Comparison of ENCODE assay signal across 1 cellular context in the genomic region with DNA sequence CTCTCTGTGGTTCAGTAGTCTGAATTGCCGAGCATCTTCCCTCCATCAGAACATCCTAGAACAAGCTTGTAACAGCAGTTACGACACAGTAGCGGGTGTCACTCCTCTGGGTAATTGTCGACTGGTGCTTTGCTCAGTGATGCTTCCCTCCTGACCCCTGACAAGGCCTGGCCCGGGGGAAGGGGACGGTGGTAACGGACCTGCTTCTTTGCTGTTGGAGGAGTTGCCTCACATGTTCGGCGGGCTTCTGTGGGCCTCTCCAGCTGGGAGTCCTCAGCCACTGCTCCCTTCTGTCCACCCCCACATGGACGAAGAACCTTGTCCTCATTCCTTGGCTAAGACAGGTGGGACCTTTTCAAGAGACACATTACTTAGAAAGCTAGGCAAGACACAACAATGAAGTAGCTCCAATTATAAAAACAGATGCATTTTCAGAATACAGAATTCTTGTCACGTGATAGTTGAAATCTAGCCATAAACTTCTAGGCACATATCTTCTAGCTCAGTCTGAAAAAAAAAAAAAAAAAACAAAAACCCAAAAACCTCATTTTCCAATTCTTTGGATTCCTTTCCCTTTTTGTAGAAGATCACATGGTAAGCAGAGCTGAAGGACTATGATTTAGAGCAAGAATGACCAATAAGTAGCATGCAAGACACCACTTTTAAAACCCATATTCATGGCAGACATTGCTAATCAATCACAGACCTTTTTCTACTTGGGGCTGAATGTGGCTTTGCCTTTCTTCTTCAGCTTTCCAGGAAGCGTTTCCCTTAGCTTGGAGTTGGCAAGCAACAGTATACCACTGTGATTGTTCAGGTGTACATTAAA.
TF ChIP-seq lines count a peak whose summit lies in the region.

No MANE protein-coding gene starts in this region.

TF ChIP-seq in K562, 482 proteins besides CTCF, POLR2A, EP300 and RAD21 (continued from another document):
- no peak for TF ChIP-seq MAFK (IDR thresholded peaks at IDR 0.05; ENCODE audit: low read length)
- TF ChIP-seq, protein P1, sequence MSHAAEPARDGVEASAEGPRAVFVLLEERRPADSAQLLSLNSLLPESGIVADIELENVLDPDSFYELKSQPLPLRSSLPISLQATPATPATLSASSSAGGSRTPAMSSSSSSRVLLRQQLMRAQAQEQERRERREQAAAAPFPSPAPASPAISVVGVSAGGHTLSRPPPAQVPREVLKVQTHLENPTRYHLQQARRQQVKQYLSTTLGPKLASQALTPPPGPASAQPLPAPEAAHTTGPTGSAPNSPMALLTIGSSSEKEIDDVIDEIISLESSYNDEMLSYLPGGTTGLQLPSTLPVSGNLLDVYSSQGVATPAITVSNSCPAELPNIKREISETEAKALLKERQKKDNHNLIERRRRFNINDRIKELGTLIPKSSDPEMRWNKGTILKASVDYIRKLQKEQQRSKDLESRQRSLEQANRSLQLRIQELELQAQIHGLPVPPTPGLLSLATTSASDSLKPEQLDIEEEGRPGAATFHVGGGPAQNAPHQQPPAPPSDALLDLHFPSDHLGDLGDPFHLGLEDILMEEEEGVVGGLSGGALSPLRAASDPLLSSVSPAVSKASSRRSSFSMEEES (CRISPR knock-in tag; IDR thresholded peaks at IDR 0.05) = peak; percentile 87
- TF ChIP-seq, protein P2, sequence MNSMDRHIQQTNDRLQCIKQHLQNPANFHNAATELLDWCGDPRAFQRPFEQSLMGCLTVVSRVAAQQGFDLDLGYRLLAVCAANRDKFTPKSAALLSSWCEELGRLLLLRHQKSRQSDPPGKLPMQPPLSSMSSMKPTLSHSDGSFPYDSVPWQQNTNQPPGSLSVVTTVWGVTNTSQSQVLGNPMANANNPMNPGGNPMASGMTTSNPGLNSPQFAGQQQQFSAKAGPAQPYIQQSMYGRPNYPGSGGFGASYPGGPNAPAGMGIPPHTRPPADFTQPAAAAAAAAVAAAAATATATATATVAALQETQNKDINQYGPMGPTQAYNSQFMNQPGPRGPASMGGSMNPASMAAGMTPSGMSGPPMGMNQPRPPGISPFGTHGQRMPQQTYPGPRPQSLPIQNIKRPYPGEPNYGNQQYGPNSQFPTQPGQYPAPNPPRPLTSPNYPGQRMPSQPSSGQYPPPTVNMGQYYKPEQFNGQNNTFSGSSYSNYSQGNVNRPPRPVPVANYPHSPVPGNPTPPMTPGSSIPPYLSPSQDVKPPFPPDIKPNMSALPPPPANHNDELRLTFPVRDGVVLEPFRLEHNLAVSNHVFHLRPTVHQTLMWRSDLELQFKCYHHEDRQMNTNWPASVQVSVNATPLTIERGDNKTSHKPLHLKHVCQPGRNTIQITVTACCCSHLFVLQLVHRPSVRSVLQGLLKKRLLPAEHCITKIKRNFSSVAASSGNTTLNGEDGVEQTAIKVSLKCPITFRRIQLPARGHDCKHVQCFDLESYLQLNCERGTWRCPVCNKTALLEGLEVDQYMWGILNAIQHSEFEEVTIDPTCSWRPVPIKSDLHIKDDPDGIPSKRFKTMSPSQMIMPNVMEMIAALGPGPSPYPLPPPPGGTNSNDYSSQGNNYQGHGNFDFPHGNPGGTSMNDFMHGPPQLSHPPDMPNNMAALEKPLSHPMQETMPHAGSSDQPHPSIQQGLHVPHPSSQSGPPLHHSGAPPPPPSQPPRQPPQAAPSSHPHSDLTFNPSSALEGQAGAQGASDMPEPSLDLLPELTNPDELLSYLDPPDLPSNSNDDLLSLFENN (IDR thresholded peaks at IDR 0.05; ENCODE audit: low read depth in 2 of 2, low read length in 2 of 2) = peak in 1 of 2 experiments; percentile 66; a peak in 1 of 4 replicates
- TF ChIP-seq, protein P3, sequence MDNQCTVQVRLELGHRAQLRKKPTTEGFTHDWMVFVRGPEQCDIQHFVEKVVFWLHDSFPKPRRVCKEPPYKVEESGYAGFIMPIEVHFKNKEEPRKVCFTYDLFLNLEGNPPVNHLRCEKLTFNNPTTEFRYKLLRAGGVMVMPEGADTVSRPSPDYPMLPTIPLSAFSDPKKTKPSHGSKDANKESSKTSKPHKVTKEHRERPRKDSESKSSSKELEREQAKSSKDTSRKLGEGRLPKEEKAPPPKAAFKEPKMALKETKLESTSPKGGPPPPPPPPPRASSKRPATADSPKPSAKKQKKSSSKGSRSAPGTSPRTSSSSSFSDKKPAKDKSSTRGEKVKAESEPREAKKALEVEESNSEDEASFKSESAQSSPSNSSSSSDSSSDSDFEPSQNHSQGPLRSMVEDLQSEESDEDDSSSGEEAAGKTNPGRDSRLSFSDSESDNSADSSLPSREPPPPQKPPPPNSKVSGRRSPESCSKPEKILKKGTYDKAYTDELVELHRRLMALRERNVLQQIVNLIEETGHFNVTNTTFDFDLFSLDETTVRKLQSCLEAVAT (IDR thresholded peaks at IDR 0.05) = peak in 1 of 2 experiments; percentile 94; a peak in 2 of 4 replicates
- TF ChIP-seq ZNF140 (CRISPR knock-in tag; IDR thresholded peaks at IDR 0.05) = no peak
- peak; percentile 56; the same call in 1 of the 2 replicates for TF ChIP-seq TOE1 (IDR thresholded peaks at IDR 0.05; ENCODE audit: borderline replicate concordance)
- TF ChIP-seq TOE1 (CRISPR knock-in tag; IDR thresholded peaks at IDR 0.05; ENCODE audit: borderline replicate concordance, low read depth) = no peak
- TF ChIP-seq ZNF384 (IDR thresholded peaks at IDR 0.05; ENCODE audit: low read depth, low read length) = 0 out of 2 replicates have a peak, but pooled peaks have one; percentile 34
- TF ChIP-seq RUNX1 (IDR thresholded peaks at IDR 0.05; ENCODE audit: low read depth) = no peak
- TF ChIP-seq, protein P4, sequence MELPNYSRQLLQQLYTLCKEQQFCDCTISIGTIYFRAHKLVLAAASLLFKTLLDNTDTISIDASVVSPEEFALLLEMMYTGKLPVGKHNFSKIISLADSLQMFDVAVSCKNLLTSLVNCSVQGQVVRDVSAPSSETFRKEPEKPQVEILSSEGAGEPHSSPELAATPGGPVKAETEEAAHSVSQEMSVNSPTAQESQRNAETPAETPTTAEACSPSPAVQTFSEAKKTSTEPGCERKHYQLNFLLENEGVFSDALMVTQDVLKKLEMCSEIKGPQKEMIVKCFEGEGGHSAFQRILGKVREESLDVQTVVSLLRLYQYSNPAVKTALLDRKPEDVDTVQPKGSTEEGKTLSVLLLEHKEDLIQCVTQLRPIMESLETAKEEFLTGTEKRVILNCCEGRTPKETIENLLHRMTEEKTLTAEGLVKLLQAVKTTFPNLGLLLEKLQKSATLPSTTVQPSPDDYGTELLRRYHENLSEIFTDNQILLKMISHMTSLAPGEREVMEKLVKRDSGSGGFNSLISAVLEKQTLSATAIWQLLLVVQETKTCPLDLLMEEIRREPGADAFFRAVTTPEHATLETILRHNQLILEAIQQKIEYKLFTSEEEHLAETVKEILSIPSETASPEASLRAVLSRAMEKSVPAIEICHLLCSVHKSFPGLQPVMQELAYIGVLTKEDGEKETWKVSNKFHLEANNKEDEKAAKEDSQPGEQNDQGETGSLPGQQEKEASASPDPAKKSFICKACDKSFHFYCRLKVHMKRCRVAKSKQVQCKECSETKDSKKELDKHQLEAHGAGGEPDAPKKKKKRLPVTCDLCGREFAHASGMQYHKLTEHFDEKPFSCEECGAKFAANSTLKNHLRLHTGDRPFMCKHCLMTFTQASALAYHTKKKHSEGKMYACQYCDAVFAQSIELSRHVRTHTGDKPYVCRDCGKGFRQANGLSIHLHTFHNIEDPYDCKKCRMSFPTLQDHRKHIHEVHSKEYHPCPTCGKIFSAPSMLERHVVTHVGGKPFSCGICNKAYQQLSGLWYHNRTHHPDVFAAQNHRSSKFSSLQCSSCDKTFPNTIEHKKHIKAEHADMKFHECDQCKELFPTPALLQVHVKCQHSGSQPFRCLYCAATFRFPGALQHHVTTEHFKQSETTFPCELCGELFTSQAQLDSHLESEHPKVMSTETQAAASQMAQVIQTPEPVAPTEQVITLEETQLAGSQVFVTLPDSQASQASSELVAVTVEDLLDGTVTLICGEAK (IDR thresholded peaks at IDR 0.05) = no peak
- TF ChIP-seq, protein P4 (CRISPR knock-in tag; IDR thresholded peaks at IDR 0.05) = no peak
- TF ChIP-seq ZNF561 (CRISPR knock-in tag; conservative IDR thresholded peaks at IDR 0.05) = no peak
- TF ChIP-seq CBFA2T2 (conservative IDR thresholded peaks at IDR 0.05) = peak; percentile 46; the same call in 1 of the 2 replicates
- no peak for TF ChIP-seq PCBP1 (IDR thresholded peaks at IDR 0.05; ENCODE audit: low read depth, low read length, poor library complexity, severe bottlenecking)
- peak; percentile 80 for TF ChIP-seq RAD51 (IDR thresholded peaks at IDR 0.05; ENCODE audit: borderline replicate concordance, low read depth)
